11 cellular contexts compared by ENCODE assay signal in the genomic region with DNA sequence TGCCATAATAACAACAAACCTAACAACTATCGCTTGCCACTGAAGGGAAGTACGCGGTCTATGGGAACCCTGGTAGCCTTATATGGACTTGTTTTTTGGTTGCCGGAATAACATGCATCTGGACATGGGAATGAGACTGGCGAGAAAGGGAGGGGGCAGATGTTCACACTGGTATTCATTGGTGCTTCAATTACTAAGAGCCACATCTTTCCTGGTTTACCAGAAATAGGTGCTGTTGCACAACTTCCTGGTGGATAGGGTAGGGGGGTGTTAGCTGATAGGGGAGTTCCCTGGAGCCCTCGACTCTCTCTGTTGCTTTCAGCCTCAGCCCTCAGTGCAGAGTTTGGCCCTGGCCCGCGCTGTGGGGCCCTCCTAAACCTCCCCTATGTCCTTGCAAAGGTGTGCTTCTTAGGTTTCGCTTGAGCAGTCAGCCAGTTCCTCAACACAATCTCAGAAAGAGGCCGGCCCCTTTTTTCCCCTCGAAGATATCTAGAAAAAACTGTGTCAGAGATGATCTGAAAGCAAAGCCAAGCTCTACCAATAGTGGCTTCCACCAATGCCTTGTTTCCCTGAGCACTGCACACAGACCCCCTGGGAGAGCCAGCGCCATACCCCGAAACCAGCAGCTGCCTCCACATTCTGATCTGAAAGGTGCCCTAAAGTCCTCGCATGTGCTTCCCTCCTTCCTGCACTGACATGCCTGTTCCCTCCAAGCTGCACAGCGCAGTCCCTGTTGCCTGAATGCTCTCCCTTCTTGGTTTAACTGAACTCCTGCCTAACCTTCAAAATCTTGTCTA. TPM values are rescaled to one million over a fixed set of nuclear protein-coding genes. Genes with fewer than 3 reads are reported as not detected.
DNase-seq lines count a peak whose midpoint lies in the region; ATAC-seq lines count a peak whose summit lies in the region.
"Had no signal": no experiment of that assay in that cellular context is flagged by ENCODE, and none has a peak within 500 bp of the region (broad histone marks: within the 10 kb centered on the region; RNA-seq: fewer than 3 reads in every experiment).

No MANE protein-coding gene starts in this region.

- H4K91ac ChIP-seq in neuronal stem cell (ENCODE audit: low read depth, low read length, poor library complexity): no peak overlapping the region

- no peak overlapping the region for H3K14ac ChIP-seq in neuronal stem cell (ENCODE audit: low read length)

- intact Hi-C loops in activated CD4-positive, alpha-beta T cell treated with anti-CD3 and anti-CD28 coated beads for 36 hours (cut with DNase I, micrococcal nuclease): no loop called here

- H3K79me1 ChIP-seq in neuronal stem cell (ENCODE audit: low read depth, low read length): no peaks in the 10 kb centered on the region

- POLR2A ChIA-PET in activated CD4-positive, alpha-beta T cell treated with anti-CD3 and anti-CD28 coated beads for 36 hours (lab: Charles Lee): no interaction called here

- H3K27ac Mint-ChIP-seq in activated CD4-positive, alpha-beta T cell treated with anti-CD3 and anti-CD28 coated beads for 36 hours: peak overlapping the region; percentile 26
- no peak overlapping the region for H3K27ac Mint-ChIP-seq in stimulated activated naive CD8-positive, alpha-beta T cell treated with anti-CD3 and anti-CD28 coated beads, Interleukin-15, amount 100 ng/mL, for 72 hours

- H3K27ac ChIP-seq in neuronal stem cell (replicated peaks; ENCODE audit: low read length): no peak overlapping the region
- H3K27ac ChIP-seq: esophagus squamous epithelium, SJSA1 had no signal

- H3K36me3 ChIP-seq in neuronal stem cell (replicated peaks in 1 of 2; ENCODE audit: control insufficient read depth in 2 of 2, insufficient read depth in 2 of 2, low read length in 2 of 2): no peaks in the 10 kb centered on the region
- H3K36me3 ChIP-seq: esophagus squamous epithelium, SJSA1 had no signal

- no peak overlapping the region for H4K8ac ChIP-seq in neuronal stem cell (ENCODE audit: low read depth, low read length)

- H3K27me3 ChIP-seq in neuronal stem cell (ENCODE audit: control insufficient read depth in 3 of 3, insufficient read depth in 3 of 3, low read depth in 1 of 3, low read length in 3 of 3): peaks cover 0 to 3% (median 0%) of the 10 kb centered on the region in 3 experiments
- H3K27me3 ChIP-seq: esophagus squamous epithelium, SJSA1 had no signal

- peaks cover 2% of the 10 kb centered on the region for H3K36me3 Mint-ChIP-seq in activated CD4-positive, alpha-beta T cell treated with anti-CD3 and anti-CD28 coated beads for 36 hours (ENCODE audit: low read depth)

- peaks cover 0 to 3% of the 10 kb centered on the region in 2 donors for H3K4me1 ChIP-seq in neuronal stem cell (ENCODE audit: control insufficient read depth in 2 of 2, insufficient read depth in 1 of 2, low read depth in 1 of 2, low read length in 2 of 2)
- H3K4me1 ChIP-seq: SJSA1 had no signal

- no CpG with 5 or more reads among the region's 15 CpGs for WGBS in neuronal stem cell (ENCODE audit: extremely low coverage in 2 of 2, insufficient read length in 2 of 2, insufficient replicate concordance in 1 of 2), 2 donors

- no peak overlapping the region for H2BK5ac ChIP-seq in neuronal stem cell (ENCODE audit: low read length)

- H2BK15ac ChIP-seq in neuronal stem cell (ENCODE audit: low read length): no peak overlapping the region

- no peak overlapping the region for H2BK12ac ChIP-seq in neuronal stem cell (ENCODE audit: low read length)

- H3K9me3 Mint-ChIP-seq in activated CD4-positive, alpha-beta T cell treated with anti-CD3 and anti-CD28 coated beads for 36 hours (ENCODE audit: low read depth): no peaks in the 10 kb centered on the region
- peaks cover 0 to 4% of the 10 kb centered on the region in 2 donors for H3K9me3 Mint-ChIP-seq in stimulated activated naive CD8-positive, alpha-beta T cell treated with anti-CD3 and anti-CD28 coated beads, Interleukin-15, amount 100 ng/mL, for 72 hours

- H2BK120ac ChIP-seq in neuronal stem cell (ENCODE audit: low read depth, low read length): no peak overlapping the region

- H3K9me3 ChIP-seq in neuronal stem cell (replicated peaks in 1 of 2; ENCODE audit: control insufficient read depth in 2 of 2, insufficient read depth in 1 of 2, low read depth in 1 of 2, low read length in 2 of 2): no peaks in the 10 kb centered on the region
- H3K9me3 ChIP-seq: esophagus squamous epithelium, SJSA1 had no signal

- no peak overlapping the region for H2AFZ ChIP-seq in neuronal stem cell (ENCODE audit: low read length)

- H3K27me3 Mint-ChIP-seq in activated CD4-positive, alpha-beta T cell treated with anti-CD3 and anti-CD28 coated beads for 36 hours: no peaks in the 10 kb centered on the region
- H3K27me3 Mint-ChIP-seq in stimulated activated naive CD8-positive, alpha-beta T cell treated with anti-CD3 and anti-CD28 coated beads, Interleukin-15, amount 100 ng/mL, for 72 hours: no peaks in the 10 kb centered on the region

- no peak overlapping the region for H3K4me2 ChIP-seq in neuronal stem cell (ENCODE audit: insufficient read depth, low read length, poor library complexity, severe bottlenecking)

- H3K4me3 Mint-ChIP-seq in activated CD4-positive, alpha-beta T cell treated with anti-CD3 and anti-CD28 coated beads for 36 hours: no peak overlapping the region
- no peak overlapping the region for H3K4me3 Mint-ChIP-seq in stimulated activated naive CD8-positive, alpha-beta T cell treated with anti-CD3 and anti-CD28 coated beads, Interleukin-15, amount 100 ng/mL, for 72 hours
- H3K4me3 Mint-ChIP-seq: neural crest cell had no signal

- peaks cover 4% of the 10 kb centered on the region for H3K4me1 Mint-ChIP-seq in activated CD4-positive, alpha-beta T cell treated with anti-CD3 and anti-CD28 coated beads for 36 hours
- no peaks in the 10 kb centered on the region for H3K4me1 Mint-ChIP-seq in stimulated activated naive CD8-positive, alpha-beta T cell treated with anti-CD3 and anti-CD28 coated beads, Interleukin-15, amount 100 ng/mL, for 72 hours

- H3K23ac ChIP-seq in neuronal stem cell (ENCODE audit: low read depth, low read length, poor library complexity): no peak overlapping the region

- CTCF ChIA-PET in activated CD4-positive, alpha-beta T cell treated with anti-CD3 and anti-CD28 coated beads for 36 hours (lab: Charles Lee): no interaction called here

- H2AK5ac ChIP-seq in neuronal stem cell (ENCODE audit: low read depth, low read length): no peak overlapping the region

- no peak overlapping the region for H3K9ac ChIP-seq in neuronal stem cell (ENCODE audit: low read depth, low read length, poor library complexity)

- no peak for ATAC-seq in activated CD4-positive, alpha-beta T cell treated with anti-CD3 and anti-CD28 coated beads for 36 hours
- ATAC-seq in HG03025 (IDR thresholded peaks at IDR 0.05; ENCODE audit: low FRiP score, unreplicated experiment): peak; percentile 74
- peak; percentile 63 for ATAC-seq in stimulated activated naive CD8-positive, alpha-beta T cell treated with anti-CD3 and anti-CD28 coated beads, Interleukin-15, amount 100 ng/mL, for 72 hours

- no peak overlapping the region for H3K4ac ChIP-seq in neuronal stem cell (ENCODE audit: low read length)

- no peak for DNase-seq in activated CD4-positive, alpha-beta T cell treated with anti-CD3 and anti-CD28 coated beads for 36 hours
- no peak for DNase-seq in activated CD4-positive, alpha-beta T cell treated with anti-CD3 and anti-CD28 coated beads, Interleukin-2, amount 50 U/mL, for 1 hour
- peak; percentile 68 to 88 for DNase-seq in dermis microvascular lymphatic vessel endothelial cell (ENCODE audit: low read depth in 2 of 2)
- no peak for DNase-seq in stimulated activated naive CD8-positive, alpha-beta T cell treated with anti-CD3 and anti-CD28 coated beads, Interleukin-15, amount 100 ng/mL, for 72 hours
- DNase-seq in NCI-H146 treated with DMSO at 0.1 percent for 48 hours (lab: John Stamatoyannopoulos, UW; ENCODE audit: unreplicated experiment): no peak
- no peak for DNase-seq in neuronal stem cell (ENCODE audit: low spot score)
- no peak for DNase-seq in islet precursor cell
- DNase-seq: esophagus squamous epithelium had no signal

- no peak overlapping the region for H3K18ac ChIP-seq in neuronal stem cell (ENCODE audit: low read length)

- no peak overlapping the region for H3K4me3 ChIP-seq in neuronal stem cell (ENCODE audit: low read length in 2 of 2)
- H3K4me3 ChIP-seq: esophagus squamous epithelium, SJSA1 had no signal

RNA-seq across cellular contexts. Expression of a gene that starts 13.5 kb away (rescaled TPM):
- total RNA-seq in activated CD4-positive, alpha-beta T cell treated with anti-CD3 and anti-CD28 coated beads for 36 hours: 1 to 10 TPM; 3.6 to 5.1 TPM
- 0.38 and 0.64 TPM in 2 replicates for total RNA-seq in dermis microvascular lymphatic vessel endothelial cell
- polyA plus RNA-seq in neuronal stem cell (2013, experiment 1 of 2): 3.9 TPM
- 3.3 TPM for polyA plus RNA-seq in neuronal stem cell (2013, experiment 2 of 2)

Comparison
In these comparisons a context has a peak if more than half of its experiments do, and no peak if none do; other contexts are left out.
1. DNase-seq: peak in dermis microvascular lymphatic vessel endothelial cell (2 of 2); none in activated CD4-positive, alpha-beta T cell treated with anti-CD3 and anti-CD28 coated beads for 36 hours (single experiment), activated CD4-positive, alpha-beta T cell treated with anti-CD3 and anti-CD28 coated beads, Interleukin-2, amount 50 U/mL, for 1 hour (single experiment), stimulated activated naive CD8-positive, alpha-beta T cell treated with anti-CD3 and anti-CD28 coated beads, Interleukin-15, amount 100 ng/mL, for 72 hours (0 of 2), NCI-H146 treated with DMSO at 0.1 percent for 48 hours (single experiment), neuronal stem cell (single experiment) and islet precursor cell (single experiment).